Comparison of ENCODE assay signal across 1 cellular context in genomic region chr20:53201588-53201987, GRCh38.
TF ChIP-seq lines count a peak whose summit lies in the region.

No MANE protein-coding gene starts in this region.

TF ChIP-seq in GM23338, 12 proteins besides CTCF, POLR2A, EP300 and RAD21 (continued from another document):
- TF ChIP-seq ETS1 (IDR thresholded peaks at IDR 0.05) = no peak
- TF ChIP-seq EZH2 (IDR thresholded peaks at IDR 0.05; ENCODE audit: low read depth, unreplicated experiment) = no peak
